Comparison of ENCODE assay signal across 19 cellular contexts in the genomic region with DNA sequence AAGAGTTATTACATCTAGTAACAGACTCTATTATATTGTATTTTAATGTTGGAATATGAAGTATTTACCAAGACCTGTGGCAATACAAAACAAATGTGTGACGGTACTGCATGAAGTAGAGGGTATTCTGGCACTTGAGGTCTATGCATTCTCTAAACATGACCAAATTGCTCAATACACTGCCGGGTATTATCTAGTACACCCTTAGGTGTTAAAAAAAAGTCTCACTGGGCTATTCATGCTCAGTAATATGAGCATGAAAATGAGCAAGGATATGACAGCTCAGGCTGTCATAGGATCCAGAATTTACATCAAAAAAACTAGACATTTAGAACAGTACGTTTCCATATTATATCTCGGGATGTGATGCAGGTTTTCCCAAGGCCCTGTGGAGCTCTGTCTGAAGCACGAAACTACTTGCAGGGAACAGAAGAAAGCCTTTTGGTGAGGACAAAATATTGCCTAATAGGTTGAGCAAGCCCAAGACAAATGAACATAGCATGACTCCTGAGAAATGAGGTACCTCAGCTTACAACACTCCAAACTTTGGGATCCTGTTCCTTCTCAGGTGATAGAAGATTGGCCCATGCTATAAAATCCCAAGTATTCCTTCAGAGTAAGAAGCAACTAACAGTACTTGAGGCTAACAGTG.
A peak's percentile ranks its signal among the peaks of the same experiment; 100 is the strongest.
DNase-seq lines count a peak whose midpoint lies in the region; ATAC-seq, FAIRE-seq and TF ChIP-seq lines count a peak whose summit lies in the region.
"Had no signal": no experiment of that assay in that cellular context is flagged by ENCODE, and none has a peak within 500 bp of the region (broad histone marks: within the 10 kb centered on the region; RNA-seq: fewer than 3 reads in every experiment).

No MANE protein-coding gene starts in this region.

- TF ChIP-seq POLR2A in breast epithelium (IDR thresholded peaks at IDR 0.05) = no peak
- no peak for TF ChIP-seq POLR2A in prostate gland (IDR thresholded peaks at IDR 0.05)

- H3K27me3 ChIP-seq in breast epithelium (peaks cover 0 to 42% of the 10 kb centered on the region in 2 donors), prostate gland (replicated peaks; ENCODE audit: insufficient read depth) (no peaks in the 10 kb centered on the region)

- ATAC-seq in HG03520 (IDR thresholded peaks at IDR 0.05; ENCODE audit: unreplicated experiment) = no peak
- ATAC-seq: Panc1 had no signal

- H3K36me3 ChIP-seq in breast epithelium (no peaks in the 10 kb centered on the region), prostate gland (no peaks in the 10 kb centered on the region)

- 84% methylated on average over 5 of the region's 5 CpGs for WGBS in prostate gland

- H3K9me3 ChIP-seq in breast epithelium = no peaks in the 10 kb centered on the region
- no peaks in the 10 kb centered on the region for H3K9me3 ChIP-seq in prostate gland
- H3K9me3 ChIP-seq: Caco-2 had no signal

- FAIRE-seq in RCC 7860 (lab: Jason Lieb, UNC) = no peak
- FAIRE-seq: GM19239, H54 had no signal

- TF ChIP-seq CTCF in breast epithelium (IDR thresholded peaks at IDR 0.05) = no peak
- no peak for TF ChIP-seq CTCF in prostate gland (IDR thresholded peaks at IDR 0.05)

- intact Hi-C loops in breast epithelium (cut with DNase I; ENCODE audit: low total_unique reads) (no loop called here), prostate gland (cut with DNase I) (no loop called here)

- H3K27ac ChIP-seq in breast epithelium (peak overlapping the region; percentile 13 to 48), prostate gland (peak overlapping the region; percentile 31 to 58)
- H3K27ac ChIP-seq: KMS-11 had no signal

- DNase-seq in breast epithelium (ENCODE audit: low spot score in 2 of 2) (no peak), fibroblast of gingiva (ENCODE audit: low read depth) (peak; percentile 47), prostate gland (ENCODE audit: low spot score) (no peak), RCC 7860 (ENCODE audit: low spot score) (no peak), cerebellum (ENCODE audit: low spot score) (no peak)
- DNase-seq in activated naive CD4-positive, alpha-beta T cell treated with anti-CD3 and anti-CD28 coated beads, Interleukin-2, amount 50 U/mL, for 16 hours = no peak
- DNase-seq: Caco-2; CD4-positive, CD25-positive, alpha-beta regulatory T cell; DMS153; NCI-H1048; NCI-H146; NCI-H2081 treated with DMSO at 0.1 percent for 48 hours; NCI-H524; SHP77 had no signal

- H3K4me3 ChIP-seq in breast epithelium (no peak overlapping the region), prostate gland (no peak overlapping the region)

- H3K4me1 ChIP-seq in breast epithelium (peaks cover 0 to 4% of the 10 kb centered on the region in 2 donors), prostate gland (replicated peaks) (no peaks in the 10 kb centered on the region)
- H3K4me1 ChIP-seq: Caco-2 had no signal
